In genomic region chr20:49831022-49831769, GRCh38 we compare ENCODE assay signal across 17 cellular contexts. TPM values are rescaled to one million over a fixed set of nuclear protein-coding genes. Genes with fewer than 3 reads are reported as not detected.
DNase-seq lines count a peak whose midpoint lies in the region; ATAC-seq, FAIRE-seq and TF ChIP-seq lines count a peak whose summit lies in the region.
"Had no signal": no experiment of that assay in that cellular context is flagged by ENCODE, and none has a peak within 500 bp of the region (broad histone marks: within the 10 kb centered on the region; RNA-seq: fewer than 3 reads in every experiment).

No MANE protein-coding gene starts in this region.

- no peaks in the 10 kb centered on the region for H3K9me3 ChIP-seq in Caco-2
- peaks cover 4% of the 10 kb centered on the region for H3K9me3 ChIP-seq in endodermal cell (ENCODE audit: control insufficient read depth, low read length)
- H3K9me3 ChIP-seq in prostate gland = no peaks in the 10 kb centered on the region
- H3K9me3 ChIP-seq: tibial artery had no signal

- no peak for DNase-seq in Caco-2
- no peak for DNase-seq in HTR-8/SVneo (ENCODE audit: insufficient read length, low spot score)
- DNase-seq in endodermal cell = no peak
- DNase-seq in prostate gland (ENCODE audit: low spot score) = no peak
- no peak for DNase-seq in SHP77 treated with DMSO at 0.1 percent for 48 hours (lab: John Stamatoyannopoulos, UW)
- no peak for DNase-seq in T-cell
- DNase-seq: activated CD4-positive, alpha-beta memory T cell treated with anti-CD3 and anti-CD28 coated beads for 36 hours; amygdala; GM23248; NCI-H1092 treated with DMSO at 0.1 percent for 48 hours; NCI-H774; stimulated activated CD4-positive, alpha-beta T cell treated with anti-CD3 and anti-CD28 coated beads, Interleukin-4, amount 100 ng/mL, for 1 hour; tibial artery had no signal

- no peak for TF ChIP-seq POLR2A in prostate gland (IDR thresholded peaks at IDR 0.05)

- intact Hi-C loops in Caco-2 (cut with micrococcal nuclease; ENCODE audit: unreplicated experiment) (no loop called here), prostate gland (cut with DNase I) (no loop called here)

- no peak for ATAC-seq in GM21717 (IDR thresholded peaks at IDR 0.05; ENCODE audit: unreplicated experiment)
- no peak for ATAC-seq in T-cell (replicated peaks in 1 of 4)

- H3K9ac ChIP-seq in endodermal cell (ENCODE audit: extremely low read depth, low read length, poor library complexity, severe bottlenecking) = no peak overlapping the region
- H3K9ac ChIP-seq: GM23248, KMS-11 had no signal

- no peak overlapping the region for H3K27ac ChIP-seq in endodermal cell (ENCODE audit: low read depth, low read length)
- H3K27ac ChIP-seq in prostate gland = peak overlapping the region; percentile 76 to 83
- H3K27ac ChIP-seq: GM23248, KMS-11 had no signal

- peak overlapping the region; percentile 3 for H3K27ac Mint-ChIP-seq in Caco-2 (ENCODE audit: unreplicated experiment)
- peak overlapping the region; percentile 26 for H3K27ac Mint-ChIP-seq in endodermal cell
- H3K27ac Mint-ChIP-seq in T-cell = no peak overlapping the region
- H3K27ac Mint-ChIP-seq: activated CD4-positive, alpha-beta memory T cell treated with anti-CD3 and anti-CD28 coated beads for 36 hours; B cell had no signal

- H3K27me3 Mint-ChIP-seq in Caco-2 (ENCODE audit: insufficient read depth, unreplicated experiment) (no peaks in the 10 kb centered on the region), endodermal cell (ENCODE audit: insufficient read depth) (peaks cover 65% of the 10 kb centered on the region), T-cell (no peaks in the 10 kb centered on the region)
- H3K27me3 Mint-ChIP-seq: activated CD4-positive, alpha-beta memory T cell treated with anti-CD3 and anti-CD28 coated beads for 36 hours; B cell had no signal

- H3K27me3 ChIP-seq in Caco-2 (replicated peaks; ENCODE audit: control insufficient read depth, insufficient read depth, low read length) = no peaks in the 10 kb centered on the region
- peaks cover 58% of the 10 kb centered on the region for H3K27me3 ChIP-seq in endodermal cell (ENCODE audit: control insufficient read depth, insufficient read depth, low read length, poor library complexity, severe bottlenecking)
- no peaks in the 10 kb centered on the region for H3K27me3 ChIP-seq in prostate gland (replicated peaks; ENCODE audit: insufficient read depth)
- H3K27me3 ChIP-seq: tibial artery had no signal

- H3K4me3 Mint-ChIP-seq in Caco-2 (ENCODE audit: unreplicated experiment) (no peak overlapping the region), endodermal cell (no peak overlapping the region), T-cell (no peak overlapping the region)
- H3K4me3 Mint-ChIP-seq: activated CD4-positive, alpha-beta memory T cell treated with anti-CD3 and anti-CD28 coated beads for 36 hours; B cell had no signal

- H3K36me3 ChIP-seq in Caco-2 (ENCODE audit: control insufficient read depth, insufficient read depth, low read length) = peaks cover 2% of the 10 kb centered on the region
- peaks cover 16% of the 10 kb centered on the region for H3K36me3 ChIP-seq in endodermal cell (ENCODE audit: control insufficient read depth, insufficient read depth, low read length)
- H3K36me3 ChIP-seq in prostate gland = no peaks in the 10 kb centered on the region

- H3K4me3 ChIP-seq in Caco-2 (ENCODE audit: low read depth, low read length) (no peak overlapping the region), endodermal cell (ENCODE audit: low read length) (no peak overlapping the region), prostate gland (no peak overlapping the region)
- H3K4me3 ChIP-seq: GM23248, tibial artery had no signal

- H3K36me3 Mint-ChIP-seq in Caco-2 (ENCODE audit: insufficient read depth, unreplicated experiment) (peaks cover 23% of the 10 kb centered on the region), endodermal cell (ENCODE audit: low read depth) (peaks cover 25% of the 10 kb centered on the region), T-cell (peaks cover 34% of the 10 kb centered on the region)

- POLR2A ChIA-PET in Caco-2 (lab: Charles Lee) = interaction anchor here (0.6 kb wide), 1 partner anchor 85 kb away, joined by 4 read pairs; no protein-coding TSS in a partner anchor
- POLR2A ChIA-PET in T-cell (lab: Charles Lee) = no interaction called here

- H3K4me1 ChIP-seq in Caco-2 (peaks cover 8% of the 10 kb centered on the region; the same call in 1 of the 2 replicates), endodermal cell (ENCODE audit: control insufficient read depth, insufficient read depth, low read length) (no peaks in the 10 kb centered on the region), prostate gland (replicated peaks) (peaks cover 16% of the 10 kb centered on the region)

- peak; percentile 69 for FAIRE-seq in HTR-8/SVneo (lab: Jason Lieb, UNC)
- FAIRE-seq: RCC 7860 had no signal

- H3K9me3 Mint-ChIP-seq in Caco-2 (ENCODE audit: unreplicated experiment) (peaks cover 7% of the 10 kb centered on the region), endodermal cell (no peaks in the 10 kb centered on the region), T-cell (no peaks in the 10 kb centered on the region)
- H3K9me3 Mint-ChIP-seq: activated CD4-positive, alpha-beta memory T cell treated with anti-CD3 and anti-CD28 coated beads for 36 hours had no signal

- peaks cover 22% of the 10 kb centered on the region for H3K4me1 Mint-ChIP-seq in Caco-2 (ENCODE audit: low read depth, unreplicated experiment)
- H3K4me1 Mint-ChIP-seq in endodermal cell = no peaks in the 10 kb centered on the region
- H3K4me1 Mint-ChIP-seq in T-cell = peaks cover 2 to 9% (median 5%) of the 10 kb centered on the region in 3 donors

- TF ChIP-seq CTCF in Caco-2 (IDR thresholded peaks at IDR 0.05; ENCODE audit: insufficient read depth in 1 of 2, low read depth in 1 of 2, low read length in 1 of 2, severe bottlenecking in 1 of 2, unreplicated experiment in 1 of 2) (no peak), endodermal cell (conservative IDR thresholded peaks at IDR 0.05) (no peak), prostate gland (IDR thresholded peaks at IDR 0.05) (no peak)

- CTCF ChIA-PET in Caco-2 (lab: Charles Lee) = no interaction called here
- CTCF ChIA-PET in T-cell (lab: Charles Lee) = interaction anchor here in 1 of 2 donors (1.0 kb wide), 1 partner anchor 15 kb away, joined by 3 read pairs; no protein-coding TSS in a partner anchor

- WGBS in endodermal cell (ENCODE audit: insufficient coverage in 1 of 2, insufficient read length in 1 of 2), 2 experiments = 91 to 97% methylated on average over 5 to 11 of the region's 11 CpGs
- 84% methylated on average over 11 of the region's 11 CpGs for WGBS in prostate gland

- no TSS peak for BruUV-seq in Caco-2 (replicated peaks; lab: Mats Ljungman, UMichigan)

RNA-seq across cellular contexts. Expression of gene SLC9A8, which starts 18.6 kb away (rescaled TPM):
- 19.5 and 21.4 TPM in 2 replicates for total RNA-seq in Caco-2 (2022)
- total RNA-seq in endodermal cell = 10 to 100 TPM in 1 of 2 donors, 1 to 10 TPM in 1; 8.6 to 10.3 TPM
- polyA plus RNA-seq in endodermal cell (2013, experiment 1 of 2) = 8.2 TPM
- polyA plus RNA-seq in endodermal cell (2013, experiment 2 of 2) = 7.0 TPM
- total RNA-seq in prostate gland = 10 to 100 TPM; 13.5 to 26.4 TPM
- 10 to 100 TPM; 22.2 to 34.2 (median 25.6) TPM for total RNA-seq in T-cell

Comparison
In these comparisons a context has a peak if more than half of its experiments do, and no peak if none do; other contexts are left out.
1. H3K27ac Mint-ChIP-seq: peak in Caco-2 (single experiment) and endodermal cell (single experiment); none in T-cell (0 of 2).